In the genomic region with DNA sequence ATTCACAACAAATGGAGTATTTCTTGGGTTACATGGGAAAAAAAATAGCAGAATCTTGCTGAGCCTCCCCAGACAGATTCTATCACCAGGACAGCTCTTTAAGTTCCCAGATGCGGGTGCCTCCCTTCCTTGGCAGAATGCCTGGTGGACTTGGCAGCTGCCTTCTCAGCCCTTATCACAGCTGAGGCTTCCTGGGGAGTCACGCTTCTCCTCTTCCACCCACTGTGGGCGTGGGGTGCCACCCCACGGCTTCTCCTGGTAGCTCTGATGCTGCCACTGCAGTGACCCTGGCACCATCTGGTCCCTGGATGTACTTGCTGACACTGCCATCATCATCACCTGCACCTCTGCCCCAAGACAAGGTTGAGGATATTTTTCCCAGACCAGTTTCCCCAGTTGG, we compare ENCODE assay signal across 8 cellular contexts. TPM values are rescaled to one million over a fixed set of nuclear protein-coding genes. Genes with fewer than 3 reads are reported as not detected.
DNase-seq lines count a peak whose midpoint lies in the region; ATAC-seq and TF ChIP-seq lines count a peak whose summit lies in the region.

No MANE protein-coding gene starts in this region.

- WGBS in heart left ventricle, 4 donors: 4 to 7% (median 5%) methylated on average over 4 of the region's 4 CpGs

- H3K4me3 ChIP-seq in Peyer's patch (no peak overlapping the region), heart left ventricle (no peak overlapping the region)

- TF ChIP-seq CTCF in Peyer's patch (IDR thresholded peaks at IDR 0.05) (peak in 1 of 6 experiments; percentile 17), heart left ventricle (IDR thresholded peaks at IDR 0.05) (peak; percentile 30 to 60 (median 48))

- intact Hi-C loops in heart left ventricle (cut with DNase I): loop anchor here (2.0 to 10.0 kb wide), 14 partner anchors 155 to 625 kb away; no protein-coding TSS in a partner anchor

- H3K27me3 ChIP-seq in Peyer's patch (no peaks in the 10 kb centered on the region), heart left ventricle (peaks cover 0 to 3% (median 0%) of the 10 kb centered on the region in 9 donors)

- no peaks in the 10 kb centered on the region for H3K9me3 ChIP-seq in Peyer's patch
- no peaks in the 10 kb centered on the region for H3K9me3 ChIP-seq in heart left ventricle

- TF ChIP-seq POLR2A in Peyer's patch (IDR thresholded peaks at IDR 0.05): no peak
- TF ChIP-seq POLR2A in heart left ventricle (IDR thresholded peaks at IDR 0.05): no peak

- H3K4me1 ChIP-seq in Peyer's patch: no peaks in the 10 kb centered on the region
- peaks cover 0 to 12% (median 3%) of the 10 kb centered on the region in 12 donors for H3K4me1 ChIP-seq in heart left ventricle

- H3K36me3 ChIP-seq in Peyer's patch: no peaks in the 10 kb centered on the region
- H3K36me3 ChIP-seq in heart left ventricle: no peaks in the 10 kb centered on the region

- DNase-seq in AG08395 (ENCODE audit: low spot score): peak; percentile 13
- DNase-seq in Peyer's patch: peak; percentile 17 to 69 (median 55)
- DNase-seq in heart left ventricle: peak; percentile 68 to 89 (median 77)
- DNase-seq in stimulated activated naive CD8-positive, alpha-beta T cell treated with anti-CD3 and anti-CD28 coated beads, Interleukin-15, Interleukin-2, amounts not matched to agents 100 U/mL and 50 U/mL, for 24 hours: peak; percentile 23
- no peak for DNase-seq in stimulated activated CD4-positive, alpha-beta T cell treated with anti-CD3 and anti-CD28 coated beads, Interleukin-4, amount 100 ng/mL, for 4 hours
- no peak for DNase-seq in activated effector memory CD4-positive, alpha-beta T cell treated with Interleukin-2 at 50 U/mL for 16 hours

- H3K27ac ChIP-seq in Peyer's patch (no peak overlapping the region), heart left ventricle (no peak overlapping the region)

- ATAC-seq in GM18867 (IDR thresholded peaks at IDR 0.05; ENCODE audit: unreplicated experiment) (peak; percentile 94), HG03175 (IDR thresholded peaks at IDR 0.05; ENCODE audit: unreplicated experiment) (peak; percentile 85), heart left ventricle (peak; percentile 81 to 99 (median 94))
- peak; percentile 55 for ATAC-seq in stimulated activated naive CD8-positive, alpha-beta T cell treated with anti-CD3 and anti-CD28 coated beads, Interleukin-15, Interleukin-2, amounts not matched to agents 100 U/mL and 50 U/mL, for 24 hours

RNA-seq across cellular contexts. Expression of gene NME8, which starts 16.2 kb away (rescaled TPM):
- total RNA-seq in Peyer's patch (1 to 10 TPM in 1 of 4 donors, not detected in 3; 1.7 TPM), heart left ventricle (under 1 TPM in 2 of 9 donors, not detected in 7; 0.36 to 0.91 TPM)
- polyA plus RNA-seq in heart left ventricle: not detected

Comparison
In these comparisons a context has a peak if more than half of its experiments do, and no peak if none do; other contexts are left out.
1. DNase-seq: peak in AG08395 (single experiment), Peyer's patch (3 of 3), heart left ventricle (5 of 5) and stimulated activated naive CD8-positive, alpha-beta T cell treated with anti-CD3 and anti-CD28 coated beads, Interleukin-15, Interleukin-2, amounts not matched to agents 100 U/mL and 50 U/mL, for 24 hours (single experiment); none in stimulated activated CD4-positive, alpha-beta T cell treated with anti-CD3 and anti-CD28 coated beads, Interleukin-4, amount 100 ng/mL, for 4 hours (0 of 2) and activated effector memory CD4-positive, alpha-beta T cell treated with Interleukin-2 at 50 U/mL for 16 hours (single experiment).
2. Peak in every context shown above with its lines, with median percentiles within 50 percentile points of each other: ATAC-seq.